16 cellular contexts compared by ENCODE assay signal in genomic region chr11:66495401-66495844, GRCh38. TPM values are rescaled to one million over a fixed set of nuclear protein-coding genes. Genes with fewer than 3 reads are reported as not detected.
DNase-seq lines count a peak whose midpoint lies in the region; ATAC-seq and TF ChIP-seq lines count a peak whose summit lies in the region.
"Had no signal": no experiment of that assay in that cellular context is flagged by ENCODE, and none has a peak within 500 bp of the region (broad histone marks: within the 10 kb centered on the region; RNA-seq: fewer than 3 reads in every experiment).

No MANE protein-coding gene starts in this region.

- peaks cover 54 to 83% of the 10 kb centered on the region in 2 donors for H3K36me3 Mint-ChIP-seq in CD14-positive monocyte

- no peak overlapping the region for H3K4me3 Mint-ChIP-seq in CD14-positive monocyte
- H3K4me3 Mint-ChIP-seq: nephron had no signal

- intact Hi-C loops in CD14-positive monocyte (cut with micrococcal nuclease): no loop called here
- intact Hi-C loops in left colon (cut with DNase I, micrococcal nuclease): no loop called here

- ATAC-seq in GM21619 (IDR thresholded peaks at IDR 0.05; ENCODE audit: unreplicated experiment) (no peak), left colon (no peak)
- ATAC-seq: left lobe of liver had no signal

- TF ChIP-seq CTCF in CD14-positive monocyte (IDR thresholded peaks at IDR 0.05) (peak; percentile 16), GM12864 (IDR thresholded peaks at IDR 0.05; ENCODE audit: low read depth, low read length, missing control alignments) (peak; percentile 25), VCaP (conservative IDR thresholded peaks at IDR 0.05) (peak; percentile 65)

- DNase-seq in CD14-positive monocyte (ENCODE audit: low spot score): no peak
- no peak for DNase-seq in GM12864 (ENCODE audit: low read depth)
- DNase-seq in iPS-NIHi7 (ENCODE audit: extremely low spot score): peak; percentile 34
- DNase-seq in AG08395 (ENCODE audit: low spot score): no peak
- no peak for DNase-seq in left colon
- DNase-seq: activated T-cell treated with anti-CD3 and anti-CD28 coated beads for 4 hours, amniotic stem cell, NCI-H1092, NCI-H510A had no signal

- H3K27ac ChIP-seq in VCaP: no peak overlapping the region
- H3K27ac ChIP-seq: skin epidermis, thoracic aorta had no signal

- H3K4me3 ChIP-seq in GM12864 (ENCODE audit: low read depth, low read length): no peak overlapping the region
- H3K4me3 ChIP-seq: skin epidermis, thoracic aorta had no signal

- no peaks in the 10 kb centered on the region for H3K4me1 Mint-ChIP-seq in CD14-positive monocyte

- H3K9me3 Mint-ChIP-seq in CD14-positive monocyte: no peaks in the 10 kb centered on the region
- H3K9me3 Mint-ChIP-seq: nephron had no signal

- H3K27me3 Mint-ChIP-seq in CD14-positive monocyte (ENCODE audit: low read depth in 3 of 3): peaks cover 0 to 5% (median 0%) of the 10 kb centered on the region in 3 donors

- no peak overlapping the region for H3K27ac Mint-ChIP-seq in CD14-positive monocyte
- H3K27ac Mint-ChIP-seq: nephron had no signal

RNA-seq across cellular contexts. Expression of gene BBS1, which starts 15.0 kb away (rescaled TPM):
- polyA plus RNA-seq in CD14-positive monocyte: 1 to 10 TPM; 1.3 to 3.5 TPM
- 10 to 100 TPM; 29.8 to 34.8 TPM for total RNA-seq in left colon

RNA-seq across cellular contexts. Expression of gene DPP3, which starts 15.2 kb away (rescaled TPM):
- 10 to 100 TPM; 22.4 to 26.7 TPM for polyA plus RNA-seq in CD14-positive monocyte
- 10 to 100 TPM; 75.0 to 91.4 TPM for total RNA-seq in left colon

RNA-seq across cellular contexts. Expression of gene PELI3, which starts 28.7 kb away (rescaled TPM):
- polyA plus RNA-seq in CD14-positive monocyte: 10 to 100 TPM; 11.3 to 13.2 TPM
- total RNA-seq in left colon: 1 to 10 TPM; 4.7 to 5.2 TPM

RNA-seq across cellular contexts. Expression of gene ZDHHC24, which starts 50.4 kb away (rescaled TPM):
- polyA plus RNA-seq in CD14-positive monocyte: 10 to 100 TPM; 10.9 to 11.9 TPM
- total RNA-seq in left colon: 10 to 100 TPM in 1 of 2 donors, 1 to 10 TPM in 1; 9.9 to 11.7 TPM

RNA-seq across cellular contexts. Expression of gene ACTN3, which starts 51.3 kb away (rescaled TPM):
- polyA plus RNA-seq in CD14-positive monocyte: not detected
- total RNA-seq in left colon: not detected
- total RNA-seq: HT1080, left lobe of liver, thoracic aorta had no signal
